Comparison of ENCODE assay signal across 19 cellular contexts in the genomic region with DNA sequence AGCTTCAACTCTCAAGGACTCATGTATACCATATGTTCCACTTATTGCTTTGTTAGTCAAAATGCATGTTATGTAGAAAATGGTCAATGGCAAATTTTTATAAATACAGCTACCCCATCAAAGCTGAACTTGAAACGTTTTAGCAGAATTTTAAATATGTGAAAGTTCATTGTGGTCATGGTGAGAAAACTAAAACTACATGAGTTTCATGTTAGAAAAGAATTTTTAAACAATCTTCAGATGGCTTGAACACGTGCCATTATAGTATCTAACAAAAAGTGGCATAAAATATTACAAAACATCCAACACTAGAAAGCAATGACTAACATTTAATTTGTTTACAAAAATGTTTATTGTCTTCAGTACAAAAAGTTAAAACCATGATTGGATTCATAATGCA.
"Had no signal": no experiment of that assay in that cellular context is flagged by ENCODE, and none has a peak within 500 bp of the region (broad histone marks: within the 10 kb centered on the region; RNA-seq: fewer than 3 reads in every experiment).

No MANE protein-coding gene starts in this region.

- H3K4me3 ChIP-seq: dorsolateral prefrontal cortex, gastrocnemius medialis, heart right ventricle, left lung, spleen, tibial nerve, vagina had no signal

- H3K27ac Mint-ChIP-seq: activated CD4-positive, alpha-beta memory T cell treated with anti-CD3 and anti-CD28 coated beads for 36 hours; activated naive CD8-positive, alpha-beta T cell treated with anti-CD3 and anti-CD28 coated beads for 36 hours; memory B cell; nephron; stimulated activated memory B cell treated with anti-CD40 and anti-IgM and Interleukin-4, amounts not matched to agents 10 μg/mL and 1 μg/mL and 100 μg/mL, for 72 hours had no signal

- DNase-seq: activated CD4-positive, alpha-beta memory T cell treated with anti-CD3 and anti-CD28 coated beads for 36 hours; activated gamma-delta T cell; activated naive CD8-positive, alpha-beta T cell treated with anti-CD3 and anti-CD28 coated beads for 36 hours; activated T-cell treated with anti-CD3 and anti-CD28 coated beads, Interleukin-2, amount 50 U/mL, for 4 hours; anterior cingulate cortex; dorsolateral prefrontal cortex; gastrocnemius medialis; heart right ventricle; left lung; spleen; stimulated activated CD4-positive, alpha-beta T cell treated with anti-CD3 and anti-CD28 coated beads, Interleukin-1b, Interleukin-23, amount 100 ng/mL, for 48 hours had no signal

- H3K4me3 Mint-ChIP-seq: activated CD4-positive, alpha-beta memory T cell treated with anti-CD3 and anti-CD28 coated beads for 36 hours; activated naive CD8-positive, alpha-beta T cell treated with anti-CD3 and anti-CD28 coated beads for 36 hours; activated T-cell treated with anti-CD3 and anti-CD28 coated beads, Interleukin-2, amount 50 U/mL, for 4 hours; memory B cell; nephron; stimulated activated memory B cell treated with anti-CD40 and anti-IgM and Interleukin-4, amounts not matched to agents 10 μg/mL and 1 μg/mL and 100 μg/mL, for 72 hours had no signal

- H3K27ac ChIP-seq: dorsolateral prefrontal cortex, gastrocnemius medialis, heart right ventricle, left lung, spleen, tibial nerve, vagina had no signal

- ATAC-seq: activated T-cell treated with anti-CD3 and anti-CD28 coated beads, Interleukin-2, amount 50 U/mL, for 4 hours; gastrocnemius medialis; heart right ventricle; sciatic nerve; stimulated activated memory B cell treated with anti-CD40 and anti-IgM and Interleukin-4, amounts not matched to agents 10 μg/mL and 1 μg/mL and 100 μg/mL, for 72 hours had no signal

- FAIRE-seq: bronchial epithelial cell, keratinocyte had no signal

- H3K27me3 ChIP-seq: dorsolateral prefrontal cortex, gastrocnemius medialis, heart right ventricle, left lung, spleen, tibial nerve, vagina had no signal

- H3K9me3 Mint-ChIP-seq: activated naive CD8-positive, alpha-beta T cell treated with anti-CD3 and anti-CD28 coated beads for 36 hours; activated T-cell treated with anti-CD3 and anti-CD28 coated beads, Interleukin-2, amount 50 U/mL, for 4 hours; memory B cell; nephron; stimulated activated memory B cell treated with anti-CD40 and anti-IgM and Interleukin-4, amounts not matched to agents 10 μg/mL and 1 μg/mL and 100 μg/mL, for 72 hours had no signal

- H3K27me3 Mint-ChIP-seq: activated CD4-positive, alpha-beta memory T cell treated with anti-CD3 and anti-CD28 coated beads for 36 hours; activated naive CD8-positive, alpha-beta T cell treated with anti-CD3 and anti-CD28 coated beads for 36 hours; memory B cell; stimulated activated memory B cell treated with anti-CD40 and anti-IgM and Interleukin-4, amounts not matched to agents 10 μg/mL and 1 μg/mL and 100 μg/mL, for 72 hours had no signal

- H3K4me1 Mint-ChIP-seq: memory B cell; nephron; stimulated activated memory B cell treated with anti-CD40 and anti-IgM and Interleukin-4, amounts not matched to agents 10 μg/mL and 1 μg/mL and 100 μg/mL, for 72 hours had no signal

- H3K36me3 ChIP-seq: gastrocnemius medialis, heart right ventricle, left lung, spleen, tibial nerve, vagina had no signal

- H3K36me3 Mint-ChIP-seq: activated CD4-positive, alpha-beta memory T cell treated with anti-CD3 and anti-CD28 coated beads for 36 hours; activated naive CD8-positive, alpha-beta T cell treated with anti-CD3 and anti-CD28 coated beads for 36 hours; memory B cell; stimulated activated memory B cell treated with anti-CD40 and anti-IgM and Interleukin-4, amounts not matched to agents 10 μg/mL and 1 μg/mL and 100 μg/mL, for 72 hours had no signal

- H3K4me1 ChIP-seq: left lung, vagina had no signal

- H3K9me3 ChIP-seq: gastrocnemius medialis, heart right ventricle, left lung, spleen, tibial nerve, vagina had no signal
